Comparison of ENCODE assay signal across 9 cellular contexts in genomic region chr11:121557348-121557747, GRCh38.
DNase-seq lines count a peak whose midpoint lies in the region; ATAC-seq and TF ChIP-seq lines count a peak whose summit lies in the region.
"Had no signal": no experiment of that assay in that cellular context is flagged by ENCODE, and none has a peak within 500 bp of the region (broad histone marks: within the 10 kb centered on the region; RNA-seq: fewer than 3 reads in every experiment).

No MANE protein-coding gene starts in this region.

- H3K4me1 Mint-ChIP-seq in CD4-positive, alpha-beta T cell (ENCODE audit: low read depth): peaks cover 28% of the 10 kb centered on the region
- no peaks in the 10 kb centered on the region for H3K4me1 Mint-ChIP-seq in HFFc6 (ENCODE audit: low read depth)
- no peaks in the 10 kb centered on the region for H3K4me1 Mint-ChIP-seq in mesothelial cell of epicardium

- no TSS peak for BruUV-seq in PC-3 (replicated peaks; lab: Mats Ljungman, UMichigan)

- H3K9me2 ChIP-seq in PC-3 (replicated peaks; ENCODE audit: low read length): no peaks in the 10 kb centered on the region

- peaks cover 19% of the 10 kb centered on the region; the same call in 1 of the 2 replicates for H3K36me3 ChIP-seq in PC-3 (ENCODE audit: low read depth, low read length)
- no peaks in the 10 kb centered on the region for H3K36me3 ChIP-seq in right atrium auricular region

- peak overlapping the region; percentile 52 for H3K27ac Mint-ChIP-seq in CD4-positive, alpha-beta T cell
- H3K27ac Mint-ChIP-seq in HFFc6 (no peak overlapping the region), mesothelial cell of epicardium (no peak overlapping the region)

- CTCF ChIA-PET in CD4-positive, alpha-beta T cell (lab: Charles Lee): no interaction called here
- CTCF ChIA-PET in PC-3 (lab: Charles Lee): no interaction called here

- intact Hi-C loops in CD4-positive, alpha-beta T cell (cut with DNase I, micrococcal nuclease): no loop called here
- intact Hi-C loops in PC-3 (cut with micrococcal nuclease): no loop called here

- POLR2A ChIA-PET in CD4-positive, alpha-beta T cell (lab: Charles Lee): no interaction called here
- POLR2A ChIA-PET in PC-3 (lab: Charles Lee; ENCODE audit: unreplicated experiment): no interaction called here

- no peak for TF ChIP-seq CTCF in CD4-positive, alpha-beta T cell (IDR thresholded peaks at IDR 0.05)
- TF ChIP-seq CTCF in PC-3 (conservative IDR thresholded peaks at IDR 0.05; ENCODE audit: low read depth, low read length) (no peak), right atrium auricular region (IDR thresholded peaks at IDR 0.05) (no peak), HFFc6 (IDR thresholded peaks at IDR 0.05) (no peak), mesothelial cell of epicardium (IDR thresholded peaks at IDR 0.05; ENCODE audit: unreplicated experiment) (no peak)

- H3K36me3 Mint-ChIP-seq in CD4-positive, alpha-beta T cell (ENCODE audit: low read depth): peaks cover 98% of the 10 kb centered on the region
- H3K36me3 Mint-ChIP-seq in HFFc6 (ENCODE audit: low read depth) (no peaks in the 10 kb centered on the region), mesothelial cell of epicardium (peaks cover 13% of the 10 kb centered on the region)

- no peak overlapping the region for H3K27ac ChIP-seq in CD4-positive, alpha-beta T cell (ENCODE audit: low read depth, low read length)
- H3K27ac ChIP-seq in PC-3 (ENCODE audit: low read length) (no peak overlapping the region), right atrium auricular region (no peak overlapping the region)

- H3K9ac ChIP-seq in PC-3 (ENCODE audit: low read length): no peak overlapping the region

- 0 out of 2 replicates have a peak, but pooled peaks cover 3% of the 10 kb centered on the region for H4K20me1 ChIP-seq in PC-3 (ENCODE audit: low read length)

- no peaks in the 10 kb centered on the region for H3K27me3 Mint-ChIP-seq in CD4-positive, alpha-beta T cell
- H3K27me3 Mint-ChIP-seq in HFFc6 (ENCODE audit: insufficient read depth) (peaks cover 47% of the 10 kb centered on the region), mesothelial cell of epicardium (ENCODE audit: low read depth) (no peaks in the 10 kb centered on the region)

- no peak for ATAC-seq in CD4-positive, alpha-beta T cell (ENCODE audit: poor library complexity)
- ATAC-seq in GM19023 (IDR thresholded peaks at IDR 0.05; ENCODE audit: unreplicated experiment): peak; percentile 83
- peak; percentile 91 for ATAC-seq in HG02981 (IDR thresholded peaks at IDR 0.05; ENCODE audit: unreplicated experiment)
- ATAC-seq in PC-3: no peak

- no peak overlapping the region for H2AFZ ChIP-seq in PC-3 (ENCODE audit: low read length)

- DNase-seq in CD4-positive, alpha-beta T cell: no peak
- peak; percentile 40 for DNase-seq in PC-3
- no peak for DNase-seq in right atrium auricular region (ENCODE audit: low spot score)
- no peak for DNase-seq in HFFc6
- no peak for DNase-seq in DMS79 (lab: John Stamatoyannopoulos, UW)
- DNase-seq in mesothelial cell of epicardium (ENCODE audit: low spot score in 2 of 2, unreplicated experiment in 2 of 2): no peak
- DNase-seq: Karpas-422 had no signal

- H3K4me2 ChIP-seq in PC-3 (ENCODE audit: low read length): no peak overlapping the region

- no peaks in the 10 kb centered on the region for H3K27me3 ChIP-seq in CD4-positive, alpha-beta T cell (ENCODE audit: control insufficient read depth, insufficient read depth, low read length)
- H3K27me3 ChIP-seq in PC-3 (ENCODE audit: low read length): no peaks in the 10 kb centered on the region
- no peaks in the 10 kb centered on the region for H3K27me3 ChIP-seq in right atrium auricular region

- H3F3A ChIP-seq in PC-3 (ENCODE audit: low read length, unreplicated experiment): peaks cover 3% of the 10 kb centered on the region

- H3K9me3 Mint-ChIP-seq in CD4-positive, alpha-beta T cell: no peaks in the 10 kb centered on the region
- H3K9me3 Mint-ChIP-seq in HFFc6: no peaks in the 10 kb centered on the region
- H3K9me3 Mint-ChIP-seq in mesothelial cell of epicardium: no peaks in the 10 kb centered on the region

- H3K4me3 Mint-ChIP-seq in CD4-positive, alpha-beta T cell: no peak overlapping the region
- no peak overlapping the region for H3K4me3 Mint-ChIP-seq in HFFc6
- no peak overlapping the region for H3K4me3 Mint-ChIP-seq in mesothelial cell of epicardium

- H3K79me2 ChIP-seq in PC-3 (ENCODE audit: low read length): no peaks in the 10 kb centered on the region

- H3K4me1 ChIP-seq in PC-3 (ENCODE audit: insufficient read depth, low read length): peaks cover 23% of the 10 kb centered on the region
- peaks cover 0 to 6% of the 10 kb centered on the region in 2 donors for H3K4me1 ChIP-seq in right atrium auricular region

- H3K9me3 ChIP-seq in CD4-positive, alpha-beta T cell (ENCODE audit: control insufficient read depth, low read length): no peaks in the 10 kb centered on the region
- H3K9me3 ChIP-seq in PC-3 (ENCODE audit: low read length) (no peaks in the 10 kb centered on the region), right atrium auricular region (no peaks in the 10 kb centered on the region)

- no peak overlapping the region for H3K4me3 ChIP-seq in PC-3 (ENCODE audit: low read length)
- H3K4me3 ChIP-seq in right atrium auricular region: no peak overlapping the region

Comparison
In these comparisons a context has a peak if more than half of its experiments do, and no peak if none do; other contexts are left out.
1. ATAC-seq: peak in GM19023 (single experiment) and HG02981 (single experiment); none in CD4-positive, alpha-beta T cell (single experiment) and PC-3 (single experiment).